Comparison of ENCODE assay signal across 15 cellular contexts in the genomic region with DNA sequence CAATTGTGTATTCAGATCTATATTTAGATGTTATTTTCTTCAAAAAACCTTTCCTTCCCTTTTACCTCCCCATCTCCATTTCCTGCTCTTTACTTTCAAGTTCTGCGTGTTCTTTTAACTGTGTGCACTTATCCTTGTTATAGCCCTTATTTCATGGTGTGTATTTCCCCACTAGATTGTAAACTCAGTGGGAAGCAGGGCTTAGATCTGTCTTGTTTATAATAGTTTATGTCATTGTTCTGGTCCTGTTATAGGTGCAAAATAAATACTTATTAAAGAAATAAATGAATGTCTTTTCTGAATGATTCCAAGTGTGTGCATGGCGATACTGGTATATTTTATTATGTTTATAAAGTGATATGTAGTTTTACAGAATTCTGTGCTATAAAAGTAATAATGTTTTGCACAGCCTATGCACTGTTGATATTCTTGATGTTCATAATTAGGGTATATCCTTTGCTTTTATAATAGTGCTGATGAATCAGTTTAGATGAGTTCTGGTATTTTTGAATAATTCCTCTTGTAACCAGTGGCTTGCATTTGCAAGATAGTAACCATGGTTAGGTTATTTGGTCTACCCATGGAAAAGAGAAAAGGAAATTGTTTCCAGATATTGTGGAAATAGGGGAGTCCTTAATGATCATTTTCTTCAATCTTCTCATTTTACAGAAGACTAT. TPM values are rescaled to one million over a fixed set of nuclear protein-coding genes. Genes with fewer than 3 reads are reported as not detected.
A peak's percentile ranks its signal among the peaks of the same experiment; 100 is the strongest.
DNase-seq lines count a peak whose midpoint lies in the region; ATAC-seq, FAIRE-seq and TF ChIP-seq lines count a peak whose summit lies in the region.
"Had no signal": no experiment of that assay in that cellular context is flagged by ENCODE, and none has a peak within 500 bp of the region (broad histone marks: within the 10 kb centered on the region; RNA-seq: fewer than 3 reads in every experiment).

No MANE protein-coding gene starts in this region.

- H3K4me3 ChIP-seq in K562: no peak overlapping the region
- H3K4me3 ChIP-seq in naive thymus-derived CD4-positive, alpha-beta T cell (ENCODE audit: low read length): no peak overlapping the region
- H3K4me3 ChIP-seq in MG63: no peak overlapping the region
- H3K4me3 ChIP-seq in upper lobe of right lung: no peak overlapping the region
- H3K4me3 ChIP-seq: left ventricle myocardium inferior had no signal

- H3K4me1 Mint-ChIP-seq in T-helper 2 cell treated with Interferon-gamma antibody and Interleukin-4, amounts not matched to agents 5 μg/mL and 100 μg/mL, for 36 hours (ENCODE audit: low read depth): peaks cover 83% of the 10 kb centered on the region
- H3K4me1 Mint-ChIP-seq in naive thymus-derived CD4-positive, alpha-beta T cell: peaks cover 30 to 83% (median 74%) of the 10 kb centered on the region in 7 donors
- H3K4me1 Mint-ChIP-seq: activated B cell treated with CpG ODN at 0.5 μM for 24 hours had no signal

- peak overlapping the region; percentile 74 for H3K4me3 Mint-ChIP-seq in T-helper 2 cell treated with Interferon-gamma antibody and Interleukin-4, amounts not matched to agents 5 μg/mL and 100 μg/mL, for 36 hours
- peak overlapping the region; percentile 25 to 86 (median 68) for H3K4me3 Mint-ChIP-seq in naive thymus-derived CD4-positive, alpha-beta T cell
- H3K4me3 Mint-ChIP-seq: activated B cell treated with CpG ODN at 0.5 μM for 24 hours had no signal

- no peak for DNase-seq in T-helper 2 cell treated with Interferon-gamma antibody and Interleukin-4, amounts not matched to agents 5 μg/mL and 100 μg/mL, for 36 hours (ENCODE audit: low spot score)
- DNase-seq in T-helper 2 cell (no peak), HEK293T (ENCODE audit: extremely low spot score) (no peak), K562 (ENCODE audit: extremely low read depth in 1 of 4, low spot score in 3 of 4) (no peak), MG63 (no peak), upper lobe of right lung (no peak)
- DNase-seq in naive thymus-derived CD4-positive, alpha-beta T cell: no peak
- DNase-seq: activated B cell treated with CpG ODN at 0.5 μM for 24 hours; activated effector memory CD4-positive, alpha-beta T cell treated with anti-CD3 and anti-CD28 coated beads, Interleukin-2, amount 50 U/mL, for 16 hours; Caco-2; cerebellar nuclear complex; erythroblast; left ventricle myocardium inferior; MM.1S had no signal

- H3K9me1 ChIP-seq in K562 (ENCODE audit: control insufficient read depth, insufficient read depth, low read length): no peaks in the 10 kb centered on the region

- peaks cover 96% of the 10 kb centered on the region for H3K79me2 ChIP-seq in K562 (ENCODE audit: control insufficient read depth, insufficient read depth, low read length)

- H3K4me1 ChIP-seq in K562 (replicated peaks in 1 of 2; ENCODE audit: control insufficient read depth in 2 of 2, insufficient read depth in 2 of 2, low read length in 2 of 2): peaks cover 0 to 3% of the 10 kb centered on the region in 2 experiments; a peak in 2 of 5 replicates
- peaks cover 0 to 27% of the 10 kb centered on the region in 2 donors for H3K4me1 ChIP-seq in naive thymus-derived CD4-positive, alpha-beta T cell (ENCODE audit: control insufficient read depth in 2 of 2, insufficient read depth in 2 of 2, low read length in 2 of 2)
- H3K4me1 ChIP-seq in upper lobe of right lung: peaks cover 30% of the 10 kb centered on the region

- no peak for ATAC-seq in K562
- no peak for ATAC-seq in naive thymus-derived CD4-positive, alpha-beta T cell
- no peak for ATAC-seq in GM21717 (IDR thresholded peaks at IDR 0.05; ENCODE audit: unreplicated experiment)
- ATAC-seq in upper lobe of right lung: no peak

- no peak overlapping the region for H3K9ac ChIP-seq in K562 (ENCODE audit: insufficient read depth in 1 of 2, low read depth in 2 of 2, low read length in 2 of 2)

- CTCF ChIA-PET in HEK293T (lab: Yijun Ruan, JAX) (interaction anchor here (1.6 kb wide), 1 partner anchor 9 kb away, joined by 4 read pairs; no protein-coding TSS in a partner anchor), K562 (lab: Yijun Ruan, JAX; ENCODE audit: low intra/inter-chr PET ratio) (no interaction called here)
- CTCF ChIA-PET in naive thymus-derived CD4-positive, alpha-beta T cell (lab: Charles Lee): interaction anchor here (0.5 to 1.1 kb wide), 2 partner anchors 48 to 145 kb away, joined by 3 to 4 read pairs; no protein-coding TSS in a partner anchor

- no peaks in the 10 kb centered on the region for H3K9me3 Mint-ChIP-seq in T-helper 2 cell treated with Interferon-gamma antibody and Interleukin-4, amounts not matched to agents 5 μg/mL and 100 μg/mL, for 36 hours
- peaks cover 0 to 8% (median 0%) of the 10 kb centered on the region in 11 donors for H3K9me3 Mint-ChIP-seq in naive thymus-derived CD4-positive, alpha-beta T cell
- H3K9me3 Mint-ChIP-seq: activated B cell treated with CpG ODN at 0.5 μM for 24 hours had no signal

- H3K27me3 Mint-ChIP-seq in T-helper 2 cell treated with Interferon-gamma antibody and Interleukin-4, amounts not matched to agents 5 μg/mL and 100 μg/mL, for 36 hours (ENCODE audit: low read depth): no peaks in the 10 kb centered on the region
- no peaks in the 10 kb centered on the region for H3K27me3 Mint-ChIP-seq in naive thymus-derived CD4-positive, alpha-beta T cell

- TF ChIP-seq CTCF in K562 (IDR thresholded peaks at IDR 0.05 in 2 of 3, conservative IDR thresholded peaks at IDR 0.05 in 1 of 3; ENCODE audit: insufficient read depth in 2 of 3, low read depth in 1 of 3, low read length in 3 of 3) (no peak), upper lobe of right lung (IDR thresholded peaks at IDR 0.05) (no peak)

- intact Hi-C loops in K562 (cut with micrococcal nuclease): no loop called here
- intact Hi-C loops in naive thymus-derived CD4-positive, alpha-beta T cell (cut with micrococcal nuclease): loop anchor here (1.0 to 2.0 kb wide), 3 partner anchors 7 to 42 kb away; no protein-coding TSS in a partner anchor
- intact Hi-C loops in upper lobe of right lung (cut with DNase I): no loop called here

- H2AFZ ChIP-seq in K562 (ENCODE audit: low read depth, low read length): no peak overlapping the region

- no peak for TF ChIP-seq POLR2A in K562 (conservative IDR thresholded peaks at IDR 0.05)

- no peaks in the 10 kb centered on the region for H3K27me3 ChIP-seq in K562 (ENCODE audit: control insufficient read depth in 2 of 2, insufficient read depth in 2 of 2, low read length in 2 of 2)
- H3K27me3 ChIP-seq in naive thymus-derived CD4-positive, alpha-beta T cell (ENCODE audit: control insufficient read depth in 2 of 2, insufficient read depth in 2 of 2, low read length in 2 of 2): no peaks in the 10 kb centered on the region
- no peaks in the 10 kb centered on the region for H3K27me3 ChIP-seq in MG63
- no peaks in the 10 kb centered on the region for H3K27me3 ChIP-seq in upper lobe of right lung

- no peaks in the 10 kb centered on the region for H3K9me3 ChIP-seq in K562 (replicated peaks; ENCODE audit: control insufficient read depth, insufficient read depth, low read depth, low read length)
- no peaks in the 10 kb centered on the region for H3K9me3 ChIP-seq in naive thymus-derived CD4-positive, alpha-beta T cell (ENCODE audit: control insufficient read depth in 2 of 3, low read length in 3 of 3)
- no peaks in the 10 kb centered on the region for H3K9me3 ChIP-seq in MG63
- H3K9me3 ChIP-seq in upper lobe of right lung: no peaks in the 10 kb centered on the region
- H3K9me3 ChIP-seq: Caco-2, left ventricle myocardium inferior had no signal

- no peak for FAIRE-seq in K562 (lab: Jason Lieb, UNC)

- H3K36me3 Mint-ChIP-seq in T-helper 2 cell treated with Interferon-gamma antibody and Interleukin-4, amounts not matched to agents 5 μg/mL and 100 μg/mL, for 36 hours (ENCODE audit: low read depth): peaks cover 37% of the 10 kb centered on the region
- H3K36me3 Mint-ChIP-seq in naive thymus-derived CD4-positive, alpha-beta T cell: peaks cover 0 to 37% (median 6%) of the 10 kb centered on the region in 5 donors

- H4K20me1 ChIP-seq in K562 (replicated peaks; ENCODE audit: control insufficient read depth, insufficient read depth, low read length): 0 out of 2 replicates have a peak, but pooled peaks cover 4% of the 10 kb centered on the region

- 82% methylated on average over 2 of the region's 2 CpGs for WGBS in K562 (ENCODE audit: insufficient coverage, low coverage, missing lambda C conversion rate)

- TF ChIP-seq RAD21 in K562 (CRISPR knock-in tag; conservative IDR thresholded peaks at IDR 0.05 in 1 of 2, IDR thresholded peaks at IDR 0.05 in 1 of 2): no peak

- H3K27ac ChIP-seq in K562 (ENCODE audit: extremely low read depth, low read depth, low read length) (no peak overlapping the region), upper lobe of right lung (no peak overlapping the region)
- no peak overlapping the region for H3K27ac ChIP-seq in naive thymus-derived CD4-positive, alpha-beta T cell (ENCODE audit: low read depth, low read length)

- in situ Hi-C loops in K562 (cut with MboI): no loop called here

- POLR2A ChIA-PET in HEK293T (lab: Yijun Ruan, JAX): interaction anchor here (1.2 to 5.6 kb wide), 2 partner anchors 12 to 87 kb away, joined by 4 to 35 read pairs; partner anchors contain the start of genes NDFIP2 and RBM26
- POLR2A ChIA-PET in K562 (lab: Yijun Ruan, JAX): interaction anchor here (1.0 kb wide), 1 partner anchor 9 kb away, joined by 5 read pairs; no protein-coding TSS in a partner anchor
- POLR2A ChIA-PET in naive thymus-derived CD4-positive, alpha-beta T cell (lab: Charles Lee): no interaction called here

- H3K27ac Mint-ChIP-seq in T-helper 2 cell treated with Interferon-gamma antibody and Interleukin-4, amounts not matched to agents 5 μg/mL and 100 μg/mL, for 36 hours: peak overlapping the region; percentile 92
- H3K27ac Mint-ChIP-seq in naive thymus-derived CD4-positive, alpha-beta T cell: peak overlapping the region; percentile 1 to 93 (median 21)
- H3K27ac Mint-ChIP-seq: activated B cell treated with CpG ODN at 0.5 μM for 24 hours had no signal

- H3K4me2 ChIP-seq in K562 (ENCODE audit: insufficient read depth, low read length): no peak overlapping the region

- H3K36me3 ChIP-seq in K562 (ENCODE audit: control insufficient read depth, insufficient read depth, low read length): no peaks in the 10 kb centered on the region
- no peaks in the 10 kb centered on the region for H3K36me3 ChIP-seq in naive thymus-derived CD4-positive, alpha-beta T cell (ENCODE audit: control insufficient read depth in 2 of 3, insufficient read depth in 3 of 3, low read length in 3 of 3)
- H3K36me3 ChIP-seq in MG63: no peaks in the 10 kb centered on the region; the same call in 1 of the 2 replicates
- H3K36me3 ChIP-seq in upper lobe of right lung: no peaks in the 10 kb centered on the region
- H3K36me3 ChIP-seq: left ventricle myocardium inferior had no signal

- TF ChIP-seq EP300 in K562 (IDR thresholded peaks at IDR 0.05; ENCODE audit: low read length): no peak

- no TSS peak for BruUV-seq in K562 (replicated peaks; lab: Mats Ljungman, UMichigan)

RNA-seq across cellular contexts. Expression of gene NDFIP2, which starts 12.1 kb away (rescaled TPM):
- 18.0 and 21.1 TPM in 2 replicates for total RNA-seq in K562 (2011; cell fraction: chromatin; rRNA removed; ENCODE audit: low replicate concordance)
- 16.7 and 22.9 TPM in 2 replicates for total RNA-seq in K562 (2011; cell fraction: nucleolus; rRNA removed)
- 19.9 and 25.2 TPM in 2 replicates for total RNA-seq in K562 (2011; cell fraction: nucleoplasm; rRNA removed)
- 13.4 and 15.3 TPM in 2 replicates for total RNA-seq in K562 (2014; rRNA removed)
- 34.2 and 38.5 TPM in 2 replicates for total RNA-seq in K562 (2014; rRNA removed; fragmentation: Illumina TruSeq; extraction: Trizol)
- 24.8 and 27.8 TPM in 2 replicates for total RNA-seq in K562 (2015; rRNA removed; fragmentation: Illumina TruSeq; extraction: Trizol)
- total RNA-seq in K562 (2021): 36.4 and 36.6 TPM in 2 replicates
- polyA plus RNA-seq in K562 (2011; rRNA removed): 53.7 and 54.4 TPM in 2 replicates
- 26.4 and 30.2 TPM in 2 replicates for polyA plus RNA-seq in K562 (2011; cell fraction: cytosol; rRNA removed)
- 15.2 and 17.7 TPM in 2 replicates for polyA plus RNA-seq in K562 (2011; cell fraction: nucleus; rRNA removed)
- 33.0 and 34.7 TPM in 2 replicates for polyA plus RNA-seq in K562 (2012)
- polyA plus RNA-seq in K562 (2014; fragmentation: Illumina TruSeq; extraction: Trizol): 25.6 and 28.6 TPM in 2 replicates
- 10 to 100 TPM; 25.3 to 25.6 TPM for polyA plus RNA-seq in K562 (2014; fragmentation: Nextera tagmentation; extraction: Ambion mirVana)
- polyA plus RNA-seq in K562 (2014; rRNA removed): 22.5 and 23.6 TPM in 2 replicates
- polyA minus RNA-seq in K562 (2011; rRNA and poly(A)+ RNA removed): 34.7 and 35.1 TPM in 2 replicates
- 24.1 and 25.0 TPM in 2 replicates for polyA minus RNA-seq in K562 (2011; cell fraction: cytosol; rRNA and poly(A)+ RNA removed)
- 12.5 and 25.8 TPM in 2 replicates for polyA minus RNA-seq in K562 (2011; cell fraction: nucleus; rRNA and poly(A)+ RNA removed)
- 100 to 1,000 TPM in 1 of 5 experiments, 1 to 10 TPM in 4; 2.6 to 123 (median 4.9) TPM for total RNA-seq in naive thymus-derived CD4-positive, alpha-beta T cell
- 1 to 10 TPM; 7.2 to 7.4 TPM for polyA plus RNA-seq in naive thymus-derived CD4-positive, alpha-beta T cell
- total RNA-seq in MG63 (2014; rRNA removed; shearing (Covaris generic); ENCODE audit: low replicate concordance): 27.3 and 45.9 TPM in 2 replicates
- 34.1 TPM for total RNA-seq in upper lobe of right lung

Comparison
In these comparisons a context has a peak if more than half of its experiments do, and no peak if none do; other contexts are left out.
1. intact Hi-C loops: an anchor here in naive thymus-derived CD4-positive, alpha-beta T cell (1.0 to 2.0 kb wide); none called in K562 and upper lobe of right lung.